Comparison of ENCODE assay signal across 15 cellular contexts in the genomic region with DNA sequence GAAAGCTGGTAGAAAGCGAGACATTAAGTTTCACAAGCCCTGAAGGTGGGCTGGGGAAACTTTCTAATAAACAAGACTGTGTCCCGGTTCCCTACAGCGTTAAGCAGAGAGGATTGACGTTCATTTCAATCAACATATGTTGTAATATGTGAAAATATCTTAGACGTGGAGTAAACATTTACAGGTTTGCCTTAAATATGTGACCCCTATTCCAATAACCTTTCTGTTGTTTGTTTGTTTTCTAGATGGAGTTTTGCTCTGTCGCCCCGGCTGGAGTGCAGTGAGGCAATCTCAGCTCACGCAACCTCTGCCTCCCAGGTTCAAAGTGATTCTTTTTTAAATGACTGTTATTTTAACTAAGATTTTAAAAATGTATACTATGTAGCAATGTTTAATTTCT.
A peak's percentile ranks its signal among the peaks of the same experiment; 100 is the strongest.
DNase-seq lines count a peak whose midpoint lies in the region; ATAC-seq and TF ChIP-seq lines count a peak whose summit lies in the region.
"Had no signal": no experiment of that assay in that cellular context is flagged by ENCODE, and none has a peak within 500 bp of the region (broad histone marks: within the 10 kb centered on the region; RNA-seq: fewer than 3 reads in every experiment).

No MANE protein-coding gene starts in this region.

- no peaks in the 10 kb centered on the region for H3K36me3 ChIP-seq in liver (ENCODE audit: control insufficient read depth in 4 of 4, insufficient read depth in 3 of 4, low read depth in 1 of 4, low read length in 3 of 4)
- H3K36me3 ChIP-seq: BE2C, HAP-1 had no signal

- CTCF ChIA-PET in activated CD8-positive, alpha-beta memory T cell treated with anti-CD3 and anti-CD28 coated beads, Interleukin-2, amount 10 ng/mL, durations not matched to agents 7 days and 5 days (lab: Charles Lee) = no interaction called here

- no peaks in the 10 kb centered on the region for H3K27me3 ChIP-seq in liver (ENCODE audit: control insufficient read depth in 4 of 4, insufficient read depth in 4 of 4, low read length in 3 of 4)
- H3K27me3 ChIP-seq: BE2C had no signal

- no peaks in the 10 kb centered on the region for H3K36me3 Mint-ChIP-seq in activated CD8-positive, alpha-beta memory T cell treated with anti-CD3 and anti-CD28 coated beads, Interleukin-2, amount 10 ng/mL, durations not matched to agents 7 days and 5 days
- H3K36me3 Mint-ChIP-seq: CD14-positive monocyte; CD8-positive, alpha-beta T cell had no signal

- peak; percentile 40 for DNase-seq in NCI-H460 (ENCODE audit: extremely low read depth, low read depth)
- DNase-seq in fibroblast of mammary gland (ENCODE audit: low read depth) = peak; percentile 32
- no peak for DNase-seq in D341Med (ENCODE audit: low spot score)
- DNase-seq in activated CD8-positive, alpha-beta memory T cell treated with anti-CD3 and anti-CD28 coated beads, Interleukin-2, amount 10 ng/mL, durations not matched to agents 7 days and 5 days = no peak
- DNase-seq: BE2C; CD8-positive, alpha-beta T cell; COR-L47; GM23248 had no signal

- H3K4me3 Mint-ChIP-seq in activated CD8-positive, alpha-beta memory T cell treated with anti-CD3 and anti-CD28 coated beads, Interleukin-2, amount 10 ng/mL, durations not matched to agents 7 days and 5 days = no peak overlapping the region
- H3K4me3 Mint-ChIP-seq: CD14-positive monocyte; CD8-positive, alpha-beta T cell had no signal

- WGBS in liver = 24% methylated on average over 8 of the region's 8 CpGs

- TF ChIP-seq RAD21 in liver (IDR thresholded peaks at IDR 0.05) = peak in 1 of 2 donors; percentile 23

- H3K27ac Mint-ChIP-seq in activated CD8-positive, alpha-beta memory T cell treated with anti-CD3 and anti-CD28 coated beads, Interleukin-2, amount 10 ng/mL, durations not matched to agents 7 days and 5 days = no peak overlapping the region
- H3K27ac Mint-ChIP-seq: CD14-positive monocyte; CD8-positive, alpha-beta T cell had no signal

- peaks cover 2% of the 10 kb centered on the region for H3K9me3 Mint-ChIP-seq in activated CD8-positive, alpha-beta memory T cell treated with anti-CD3 and anti-CD28 coated beads, Interleukin-2, amount 10 ng/mL, durations not matched to agents 7 days and 5 days (ENCODE audit: low read depth)

- ATAC-seq in GM21619 (IDR thresholded peaks at IDR 0.05; ENCODE audit: unreplicated experiment) (no peak), GM18867 (IDR thresholded peaks at IDR 0.05; ENCODE audit: unreplicated experiment) (no peak)
- ATAC-seq in activated CD8-positive, alpha-beta memory T cell treated with anti-CD3 and anti-CD28 coated beads, Interleukin-2, amount 10 ng/mL, durations not matched to agents 7 days and 5 days = no peak
- ATAC-seq: A549; CD8-positive, alpha-beta T cell; K562 had no signal

- H3K4me3 ChIP-seq in fibroblast of mammary gland (ENCODE audit: control insufficient read depth, low read depth, low read length) (no peak overlapping the region), liver (ENCODE audit: low read depth in 1 of 3, low read length in 3 of 3) (peak overlapping the region in 2 of 3 donors; percentile 30 to 48)
- H3K4me3 ChIP-seq: A549, GM23248, HAP-1, K562 had no signal

- TF ChIP-seq CTCF in fibroblast of mammary gland (conservative IDR thresholded peaks at IDR 0.05; ENCODE audit: control insufficient read depth, insufficient read depth, low read depth, low read length) (no peak), liver (IDR thresholded peaks at IDR 0.05; ENCODE audit: low read depth, low read length, missing input control) (no peak)

- no peaks in the 10 kb centered on the region for H3K9me3 ChIP-seq in liver (ENCODE audit: control insufficient read depth in 4 of 4, low read length in 3 of 4)
- H3K9me3 ChIP-seq: A549, BE2C, HAP-1 had no signal

- H3K9ac ChIP-seq in liver (ENCODE audit: low read depth in 1 of 2, low read length in 2 of 2) = peak overlapping the region; percentile 52 to 61
- H3K9ac ChIP-seq: GM23248 had no signal

- H3K27ac ChIP-seq in liver (ENCODE audit: low read depth in 1 of 2, low read length in 2 of 2) = peak overlapping the region; percentile 72 to 81
- H3K27ac ChIP-seq: A549, GM23248 had no signal

- no peaks in the 10 kb centered on the region for H3K4me1 Mint-ChIP-seq in activated CD8-positive, alpha-beta memory T cell treated with anti-CD3 and anti-CD28 coated beads, Interleukin-2, amount 10 ng/mL, durations not matched to agents 7 days and 5 days

- H3K4me1 ChIP-seq in liver (ENCODE audit: control insufficient read depth in 4 of 4, insufficient read depth in 4 of 4, low read length in 3 of 4) = peaks cover 0 to 21% (median 11%) of the 10 kb centered on the region in 4 donors
- H3K4me1 ChIP-seq: A549, BE2C, HAP-1 had no signal

- H3K27me3 Mint-ChIP-seq in activated CD8-positive, alpha-beta memory T cell treated with anti-CD3 and anti-CD28 coated beads, Interleukin-2, amount 10 ng/mL, durations not matched to agents 7 days and 5 days = no peaks in the 10 kb centered on the region

TF ChIP-seq in liver, 16 proteins besides CTCF, POLR2A, EP300 and RAD21:
- no peak for TF ChIP-seq YY1 (IDR thresholded peaks at IDR 0.05)
- TF ChIP-seq RXRA (IDR thresholded peaks at IDR 0.05) = peak; percentile 81 to 91
- peak in 1 of 2 donors; percentile 66 for TF ChIP-seq JUND (IDR thresholded peaks at IDR 0.05)
- peak; percentile 77 to 87 for TF ChIP-seq HNF4A (conservative IDR thresholded peaks at IDR 0.05)
- peak; percentile 50 for TF ChIP-seq FOXA2 (IDR thresholded peaks at IDR 0.05)
- TF ChIP-seq GABPA (IDR thresholded peaks at IDR 0.05 in 1 of 2, conservative IDR thresholded peaks at IDR 0.05 in 1 of 2) = no peak
- TF ChIP-seq HNF4G (IDR thresholded peaks at IDR 0.05) = no peak
- TF ChIP-seq, protein P1, sequence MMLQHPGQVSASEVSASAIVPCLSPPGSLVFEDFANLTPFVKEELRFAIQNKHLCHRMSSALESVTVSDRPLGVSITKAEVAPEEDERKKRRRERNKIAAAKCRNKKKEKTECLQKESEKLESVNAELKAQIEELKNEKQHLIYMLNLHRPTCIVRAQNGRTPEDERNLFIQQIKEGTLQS (IDR thresholded peaks at IDR 0.05) = peak; percentile 69
- TF ChIP-seq SP1 (IDR thresholded peaks at IDR 0.05) = peak; percentile 64
- TF ChIP-seq, protein P2, sequence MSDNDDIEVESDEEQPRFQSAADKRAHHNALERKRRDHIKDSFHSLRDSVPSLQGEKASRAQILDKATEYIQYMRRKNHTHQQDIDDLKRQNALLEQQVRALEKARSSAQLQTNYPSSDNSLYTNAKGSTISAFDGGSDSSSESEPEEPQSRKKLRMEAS (IDR thresholded peaks at IDR 0.05) = peak; percentile 14
- peak; percentile 18 for TF ChIP-seq NR2F2 (IDR thresholded peaks at IDR 0.05)
- no peak for TF ChIP-seq FOXA1 (IDR thresholded peaks at IDR 0.05)
TF ChIP-seq in liver: peak in this region for 8.

Comparison
In these comparisons a context has a peak if more than half of its experiments do, and no peak if none do; other contexts are left out.
1. DNase-seq: peak in NCI-H460 (single experiment) and fibroblast of mammary gland (single experiment); none in D341Med (single experiment) and activated CD8-positive, alpha-beta memory T cell treated with anti-CD3 and anti-CD28 coated beads, Interleukin-2, amount 10 ng/mL, durations not matched to agents 7 days and 5 days (single experiment).